Comparison of ENCODE assay signal across 23 cellular contexts in the genomic region with DNA sequence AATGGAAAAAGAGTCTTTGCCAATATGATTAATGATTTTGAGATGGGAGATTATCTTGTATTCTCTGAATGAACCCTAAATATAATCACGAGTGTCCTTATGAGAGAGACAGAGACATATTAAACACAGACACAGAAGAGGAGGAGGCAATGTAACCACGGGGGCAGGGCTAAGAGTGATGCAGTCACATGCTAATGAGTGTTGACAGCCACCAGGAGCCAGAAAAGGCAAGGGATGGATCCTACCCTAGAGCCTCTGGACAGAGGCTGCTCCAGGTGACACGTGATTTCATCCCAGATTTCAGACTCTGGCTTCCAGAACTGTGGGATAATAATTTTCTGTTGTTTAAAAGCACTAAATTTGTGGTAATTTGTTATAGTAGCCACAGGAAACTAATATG.
"Had no signal": no experiment of that assay in that cellular context is flagged by ENCODE, and none has a peak within 500 bp of the region (broad histone marks: within the 10 kb centered on the region; RNA-seq: fewer than 3 reads in every experiment).

No MANE protein-coding gene starts in this region.

- H3K36me3 Mint-ChIP-seq: naive B cell; stimulated activated naive B cell treated with anti-CD40 and anti-IgM and Interleukin-4, amounts not matched to agents 10 μg/mL and 1 μg/mL and 100 μg/mL, for 72 hours had no signal

- H3K4me3 Mint-ChIP-seq: naive B cell; nephron progenitor cell; stimulated activated naive B cell treated with anti-CD40 and anti-IgM and Interleukin-4, amounts not matched to agents 10 μg/mL and 1 μg/mL and 100 μg/mL, for 72 hours; stimulated activated naive CD8-positive, alpha-beta T cell treated with anti-CD3 and anti-CD28 coated beads, Interleukin-15, amount 100 ng/mL, for 72 hours had no signal

- ATAC-seq: gastroesophageal sphincter; left cardiac atrium; sciatic nerve; stimulated activated naive B cell treated with anti-CD40 and anti-IgM and Interleukin-4, amounts not matched to agents 10 μg/mL and 1 μg/mL and 100 μg/mL, for 72 hours; stimulated activated naive CD8-positive, alpha-beta T cell treated with anti-CD3 and anti-CD28 coated beads, Interleukin-15, amount 100 ng/mL, for 72 hours; upper lobe of right lung had no signal

- H3K9me3 ChIP-seq: esophagus squamous epithelium, gastroesophageal sphincter, left ventricle myocardium inferior, neutrophil, testis, tibial nerve, upper lobe of right lung, vagina had no signal

- H3K27ac ChIP-seq: esophagus squamous epithelium, gastroesophageal sphincter, left ventricle myocardium inferior, neutrophil, testis, tibial nerve, upper lobe of right lung, vagina had no signal

- H3K4me1 Mint-ChIP-seq: naive B cell; nephron progenitor cell; stimulated activated naive B cell treated with anti-CD40 and anti-IgM and Interleukin-4, amounts not matched to agents 10 μg/mL and 1 μg/mL and 100 μg/mL, for 72 hours; stimulated activated naive CD8-positive, alpha-beta T cell treated with anti-CD3 and anti-CD28 coated beads, Interleukin-15, amount 100 ng/mL, for 72 hours had no signal

- H3K4me1 ChIP-seq: esophagus squamous epithelium, gastroesophageal sphincter, left ventricle myocardium inferior, testis, upper lobe of right lung, vagina had no signal

- DNase-seq: dermis blood vessel endothelial cell; esophagus squamous epithelium; foreskin fibroblast; glutamatergic neuron; kidney; left cardiac atrium; left ventricle myocardium inferior; mesenchymal stem cell; naive B cell; nephron progenitor cell; posterior cingulate gyrus; stimulated activated CD4-positive, alpha-beta T cell treated with anti-CD3 and anti-CD28 coated beads, Interleukin-2, amount 100 ng/mL, for 24 hours; stimulated activated CD4-positive, alpha-beta T cell treated with anti-CD3 and anti-CD28 coated beads, Interleukin-4, amount 100 ng/mL, for 4 hours; stimulated activated naive B cell treated with anti-CD40 and anti-IgM and Interleukin-4, amounts not matched to agents 10 μg/mL and 1 μg/mL and 100 μg/mL, for 72 hours; stimulated activated naive CD8-positive, alpha-beta T cell treated with anti-CD3 and anti-CD28 coated beads, Interleukin-15, amount 100 ng/mL, for 72 hours; testis; upper lobe of right lung had no signal

- H3K36me3 ChIP-seq: esophagus squamous epithelium, gastroesophageal sphincter, left ventricle myocardium inferior, neutrophil, tibial nerve, upper lobe of right lung, vagina had no signal

- H3K27me3 Mint-ChIP-seq: naive B cell; stimulated activated naive B cell treated with anti-CD40 and anti-IgM and Interleukin-4, amounts not matched to agents 10 μg/mL and 1 μg/mL and 100 μg/mL, for 72 hours; stimulated activated naive CD8-positive, alpha-beta T cell treated with anti-CD3 and anti-CD28 coated beads, Interleukin-15, amount 100 ng/mL, for 72 hours had no signal

- H3K27me3 ChIP-seq: esophagus squamous epithelium, gastroesophageal sphincter, neutrophil, testis, tibial nerve, upper lobe of right lung, vagina had no signal

- H3K27ac Mint-ChIP-seq: naive B cell; nephron progenitor cell; stimulated activated naive B cell treated with anti-CD40 and anti-IgM and Interleukin-4, amounts not matched to agents 10 μg/mL and 1 μg/mL and 100 μg/mL, for 72 hours; stimulated activated naive CD8-positive, alpha-beta T cell treated with anti-CD3 and anti-CD28 coated beads, Interleukin-15, amount 100 ng/mL, for 72 hours had no signal

- H3K4me3 ChIP-seq: esophagus squamous epithelium, gastroesophageal sphincter, left ventricle myocardium inferior, lung, testis, tibial nerve, upper lobe of right lung, vagina had no signal
